In the genomic region with DNA sequence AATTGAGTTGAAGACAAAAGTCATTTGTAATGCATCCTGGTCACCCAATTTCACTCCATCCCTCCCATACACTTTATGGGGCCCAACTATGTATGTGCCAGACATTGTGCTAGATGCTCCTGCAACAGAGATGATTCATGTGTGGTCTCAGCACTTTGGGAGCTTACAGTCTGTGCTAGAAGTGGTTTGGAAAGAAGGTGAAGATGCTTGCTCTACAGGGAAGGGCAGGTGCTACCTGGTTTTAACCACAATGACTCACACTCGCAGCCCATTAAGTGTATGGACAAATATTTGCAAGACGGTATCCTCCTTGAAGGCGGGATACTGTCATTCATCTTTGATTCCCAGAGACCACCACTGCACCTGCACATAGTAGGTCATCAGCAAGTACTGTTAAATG, we compare ENCODE assay signal across 20 cellular contexts.
DNase-seq lines count a peak whose midpoint lies in the region; FAIRE-seq and TF ChIP-seq lines count a peak whose summit lies in the region.
"Had no signal": no experiment of that assay in that cellular context is flagged by ENCODE, and none has a peak within 500 bp of the region (broad histone marks: within the 10 kb centered on the region; RNA-seq: fewer than 3 reads in every experiment).

No MANE protein-coding gene starts in this region.

- no peaks in the 10 kb centered on the region for H3K9me3 ChIP-seq in breast epithelium
- H3K9me3 ChIP-seq in stomach = peaks cover 0 to 4% (median 0%) of the 10 kb centered on the region in 4 donors
- H3K9me3 ChIP-seq: Caco-2 had no signal

- no peaks in the 10 kb centered on the region for H3K79me2 ChIP-seq in mesendoderm (ENCODE audit: control insufficient read depth, insufficient read depth, low read length)

- no peak overlapping the region for H3K4ac ChIP-seq in mesendoderm (ENCODE audit: low read depth, low read length)

- no peak overlapping the region for H3K18ac ChIP-seq in mesendoderm (ENCODE audit: low read length)

- no peak overlapping the region for H3K23ac ChIP-seq in mesendoderm (ENCODE audit: low read length)

- H3K36me3 ChIP-seq in breast epithelium (no peaks in the 10 kb centered on the region), bronchial epithelial cell (ENCODE audit: control insufficient read depth, insufficient read depth, low read length) (no peaks in the 10 kb centered on the region), mesendoderm (ENCODE audit: control insufficient read depth, insufficient read depth, low read length) (no peaks in the 10 kb centered on the region), stomach (no peaks in the 10 kb centered on the region)

- CTCF ChIA-PET in MCF 10A (lab: Yijun Ruan, JAX) = interaction anchor here (1.5 kb wide), 1 partner anchor 539 kb away, joined by 4 read pairs; no protein-coding TSS in a partner anchor
- CTCF ChIA-PET in activated CD4-positive, alpha-beta T cell treated with anti-CD3 and anti-CD28 coated beads, Interleukin-2, amount 10 ng/mL, durations not matched to agents 7 days and 5 days (lab: Charles Lee) = no interaction called here

- H4K8ac ChIP-seq in mesendoderm (ENCODE audit: low read depth, low read length) = no peak overlapping the region

- no peak overlapping the region for H2AK5ac ChIP-seq in mesendoderm (ENCODE audit: low read length)

- H3K36me3 Mint-ChIP-seq in MCF 10A (ENCODE audit: insufficient read depth, unreplicated experiment) (no peaks in the 10 kb centered on the region), type B pancreatic cell (no peaks in the 10 kb centered on the region)
- no peaks in the 10 kb centered on the region for H3K36me3 Mint-ChIP-seq in activated CD4-positive, alpha-beta T cell treated with anti-CD3 and anti-CD28 coated beads, Interleukin-2, amount 10 ng/mL, durations not matched to agents 7 days and 5 days (ENCODE audit: low read depth)

- no peak overlapping the region for H3K9ac ChIP-seq in mesendoderm (ENCODE audit: low read length)

- no peak for TF ChIP-seq EP300 in stomach (IDR thresholded peaks at IDR 0.05)

- no peak overlapping the region for H3K27ac ChIP-seq in breast epithelium
- no peak overlapping the region for H3K27ac ChIP-seq in mesendoderm (ENCODE audit: low read depth, low read length)
- no peak overlapping the region for H3K27ac ChIP-seq in stomach

- WGBS in mesendoderm (ENCODE audit: extremely low coverage, insufficient coverage, low lambda C conversion rate) = no CpG with 5 or more reads among the region's 3 CpGs
- WGBS in stomach, 5 donors = 53 to 83% (median 72%) methylated on average over 3 of the region's 3 CpGs

- H3K4me1 ChIP-seq in breast epithelium (peaks cover 0 to 15% of the 10 kb centered on the region in 2 donors), mesendoderm (ENCODE audit: control insufficient read depth, low read depth, low read length) (no peaks in the 10 kb centered on the region), stomach (peaks cover 11 to 29% (median 19%) of the 10 kb centered on the region in 4 donors)
- H3K4me1 ChIP-seq: Caco-2 had no signal

- peak; percentile 32 for DNase-seq in MCF 10A (ENCODE audit: unreplicated experiment)
- no peak for DNase-seq in breast epithelium (ENCODE audit: low spot score in 2 of 2)
- peak; percentile 30 for DNase-seq in bronchial epithelial cell (ENCODE audit: low read depth)
- DNase-seq in mesendoderm = peak; percentile 1
- no peak for DNase-seq in type B pancreatic cell (ENCODE audit: extremely low spot score, unreplicated experiment)
- no peak for DNase-seq in activated CD4-positive, alpha-beta T cell treated with anti-CD3 and anti-CD28 coated beads, Interleukin-2, amount 10 ng/mL, durations not matched to agents 7 days and 5 days
- no peak for DNase-seq in stomach
- no peak for DNase-seq in kidney glomerular epithelial cell (lab: John Stamatoyannopoulos, UW)
- DNase-seq: Caco-2; CD4-positive, alpha-beta T cell; DMS153; KBM-7; NCI-H1417 treated with DMSO at 0.1 percent for 48 hours; NCI-H187 treated with DMSO at 0.1 percent for 48 hours; NCI-H2227 treated with DMSO at 0.1 percent for 48 hours; NCI-H510A treated with DMSO at 0.1 percent for 48 hours; NCI-H774; RPMI8226; SHP77 treated with DMSO at 0.1 percent for 48 hours had no signal

- H3K4me3 ChIP-seq in breast epithelium (no peak overlapping the region), bronchial epithelial cell (ENCODE audit: low read depth, low read length) (no peak overlapping the region), mesendoderm (ENCODE audit: low read length) (no peak overlapping the region), stomach (no peak overlapping the region)

- no peak overlapping the region for H2BK15ac ChIP-seq in mesendoderm (replicated peaks; ENCODE audit: low read depth)

- H3K27me3 ChIP-seq in breast epithelium (peaks cover 0 to 40% of the 10 kb centered on the region in 2 donors), bronchial epithelial cell (ENCODE audit: control insufficient read depth, insufficient read depth, low read length) (peaks cover 28% of the 10 kb centered on the region), mesendoderm (ENCODE audit: insufficient read depth, low read length, poor library complexity) (peaks cover 33% of the 10 kb centered on the region), stomach (peaks cover 22 to 49% (median 36%) of the 10 kb centered on the region in 3 donors)

- H3K79me1 ChIP-seq in mesendoderm (ENCODE audit: low read length) = no peaks in the 10 kb centered on the region

- FAIRE-seq in bronchial epithelial cell (lab: Jason Lieb, UNC) = no peak
- FAIRE-seq: A204.1 had no signal

- H3K56ac ChIP-seq in mesendoderm (ENCODE audit: low read length) = no peak overlapping the region

- intact Hi-C loops in MCF 10A (cut with micrococcal nuclease) = no loop called here
- intact Hi-C loops in breast epithelium (cut with DNase I; ENCODE audit: low total_unique reads) = no loop called here
- intact Hi-C loops in stomach (cut with DNase I; ENCODE audit: low total_unique reads) = no loop called here

- no peak overlapping the region for H3K27ac Mint-ChIP-seq in MCF 10A (ENCODE audit: low read depth, unreplicated experiment)
- no peak overlapping the region for H3K27ac Mint-ChIP-seq in type B pancreatic cell
- H3K27ac Mint-ChIP-seq in activated CD4-positive, alpha-beta T cell treated with anti-CD3 and anti-CD28 coated beads, Interleukin-2, amount 10 ng/mL, durations not matched to agents 7 days and 5 days = no peak overlapping the region
- H3K27ac Mint-ChIP-seq: CD4-positive, alpha-beta T cell had no signal

- H3K27me3 Mint-ChIP-seq in MCF 10A (ENCODE audit: insufficient read depth, unreplicated experiment) (peaks cover 84% of the 10 kb centered on the region), type B pancreatic cell (peaks cover 95% of the 10 kb centered on the region)
- H3K27me3 Mint-ChIP-seq in activated CD4-positive, alpha-beta T cell treated with anti-CD3 and anti-CD28 coated beads, Interleukin-2, amount 10 ng/mL, durations not matched to agents 7 days and 5 days = peaks cover 50% of the 10 kb centered on the region

- TF ChIP-seq CTCF in MCF 10A (IDR thresholded peaks at IDR 0.05; ENCODE audit: unreplicated experiment) (no peak), breast epithelium (IDR thresholded peaks at IDR 0.05) (no peak), bronchial epithelial cell (IDR thresholded peaks at IDR 0.05; ENCODE audit: insufficient read depth, low read length, severe bottlenecking) (no peak), type B pancreatic cell (conservative IDR thresholded peaks at IDR 0.05) (no peak), stomach (IDR thresholded peaks at IDR 0.05) (no peak)

- POLR2A ChIA-PET in MCF 10A (lab: Yijun Ruan, JAX) = no interaction called here
- POLR2A ChIA-PET in activated CD4-positive, alpha-beta T cell treated with anti-CD3 and anti-CD28 coated beads, Interleukin-2, amount 10 ng/mL, durations not matched to agents 7 days and 5 days (lab: Charles Lee) = interaction anchor here (0.6 kb wide), 1 partner anchor 1355 kb away, joined by 3 read pairs; no protein-coding TSS in a partner anchor

- H3K4me3 Mint-ChIP-seq in MCF 10A (ENCODE audit: unreplicated experiment) (no peak overlapping the region), type B pancreatic cell (peak overlapping the region; percentile 86)
- H3K4me3 Mint-ChIP-seq in activated CD4-positive, alpha-beta T cell treated with anti-CD3 and anti-CD28 coated beads, Interleukin-2, amount 10 ng/mL, durations not matched to agents 7 days and 5 days = no peak overlapping the region
- H3K4me3 Mint-ChIP-seq: CD4-positive, alpha-beta T cell had no signal

- H3K4me2 ChIP-seq in mesendoderm (ENCODE audit: low read length) = no peak overlapping the region

- no peak overlapping the region for H2BK120ac ChIP-seq in mesendoderm (ENCODE audit: low read depth, low read length)

- H3K4me1 Mint-ChIP-seq in MCF 10A (ENCODE audit: insufficient read depth, unreplicated experiment) = no peaks in the 10 kb centered on the region
- peaks cover 8% of the 10 kb centered on the region for H3K4me1 Mint-ChIP-seq in type B pancreatic cell (ENCODE audit: unreplicated experiment)
- H3K4me1 Mint-ChIP-seq in activated CD4-positive, alpha-beta T cell treated with anti-CD3 and anti-CD28 coated beads, Interleukin-2, amount 10 ng/mL, durations not matched to agents 7 days and 5 days = no peaks in the 10 kb centered on the region

- no peaks in the 10 kb centered on the region for H3K9me3 Mint-ChIP-seq in MCF 10A (ENCODE audit: unreplicated experiment)
- H3K9me3 Mint-ChIP-seq in type B pancreatic cell = no peaks in the 10 kb centered on the region
- H3K9me3 Mint-ChIP-seq in activated CD4-positive, alpha-beta T cell treated with anti-CD3 and anti-CD28 coated beads, Interleukin-2, amount 10 ng/mL, durations not matched to agents 7 days and 5 days = no peaks in the 10 kb centered on the region
- H3K9me3 Mint-ChIP-seq: CD4-positive, alpha-beta T cell had no signal

- no peak for TF ChIP-seq POLR2A in breast epithelium (IDR thresholded peaks at IDR 0.05)
- no peak for TF ChIP-seq POLR2A in stomach (IDR thresholded peaks at IDR 0.05)

- H2BK5ac ChIP-seq in mesendoderm (ENCODE audit: low read length) = no peak overlapping the region

- BruUV-seq in MCF 10A (replicated peaks; lab: Mats Ljungman, UMichigan) = no TSS peak

- no peak overlapping the region for H4K5ac ChIP-seq in mesendoderm (ENCODE audit: low read length)

Comparison
In these comparisons a context has a peak if more than half of its experiments do, and no peak if none do; other contexts are left out.
1. DNase-seq: peak in MCF 10A (single experiment), bronchial epithelial cell (single experiment) and mesendoderm (single experiment); none in breast epithelium (0 of 2), type B pancreatic cell (single experiment), activated CD4-positive, alpha-beta T cell treated with anti-CD3 and anti-CD28 coated beads, Interleukin-2, amount 10 ng/mL, durations not matched to agents 7 days and 5 days (single experiment), stomach (single experiment) and kidney glomerular epithelial cell (single experiment).